ENCODE assay signal across 10 cellular contexts in genomic region chr13:50170447-50171037, GRCh38.
DNase-seq lines count a peak whose midpoint lies in the region; ATAC-seq and TF ChIP-seq lines count a peak whose summit lies in the region.
"Had no signal": no experiment of that assay in that cellular context is flagged by ENCODE, and none has a peak within 500 bp of the region (broad histone marks: within the 10 kb centered on the region; RNA-seq: fewer than 3 reads in every experiment).

No MANE protein-coding gene starts in this region.

- intact Hi-C loops in MCF 10A (cut with micrococcal nuclease) (loop anchor here (1.0 to 10.0 kb wide), 4 partner anchors 204 to 902 kb away; no protein-coding TSS in a partner anchor), colonic mucosa (cut with DNase I) (no loop called here), Calu3 (cut with micrococcal nuclease; ENCODE audit: unreplicated experiment) (loop anchor here (1.0 to 10.0 kb wide), 2 partner anchors 194 to 362 kb away; no protein-coding TSS in a partner anchor)

- no peak overlapping the region for H3K4me3 ChIP-seq in colonic mucosa
- H3K4me3 ChIP-seq: GM23338 had no signal

- H3K4me3 Mint-ChIP-seq in MCF 10A (ENCODE audit: unreplicated experiment) (no peak overlapping the region), Calu3 (ENCODE audit: low read depth, unreplicated experiment) (no peak overlapping the region)
- H3K4me3 Mint-ChIP-seq: GM23338, T-cell had no signal

- H3K27me3 ChIP-seq in colonic mucosa: no peaks in the 10 kb centered on the region

- ATAC-seq in GM18511 (IDR thresholded peaks at IDR 0.05; ENCODE audit: unreplicated experiment): no peak
- ATAC-seq: GM23338, T-cell had no signal

- no peaks in the 10 kb centered on the region for H3K36me3 ChIP-seq in colonic mucosa

- H3K9ac ChIP-seq in colonic mucosa (ENCODE audit: low read depth in 2 of 2, low read length in 2 of 2): no peak overlapping the region

- no peaks in the 10 kb centered on the region for H3K4me1 ChIP-seq in colonic mucosa

- no peak overlapping the region for H3K27ac Mint-ChIP-seq in MCF 10A (ENCODE audit: low read depth, unreplicated experiment)
- H3K27ac Mint-ChIP-seq in Calu3 (ENCODE audit: unreplicated experiment): no peak overlapping the region
- H3K27ac Mint-ChIP-seq: GM23338, T-cell had no signal

- H3K27me3 Mint-ChIP-seq in MCF 10A (ENCODE audit: insufficient read depth, unreplicated experiment) (no peaks in the 10 kb centered on the region), Calu3 (ENCODE audit: unreplicated experiment) (no peaks in the 10 kb centered on the region)
- H3K27me3 Mint-ChIP-seq: T-cell had no signal

- no peak overlapping the region for H3K27ac ChIP-seq in colonic mucosa

- POLR2A ChIA-PET in MCF 10A (lab: Yijun Ruan, JAX): interaction anchor here (0.7 to 1.6 kb wide), 4 partner anchors 44 to 369 kb away, joined by 3 to 5 read pairs (median 4); no protein-coding TSS in a partner anchor

- no peaks in the 10 kb centered on the region for H3K9me3 ChIP-seq in colonic mucosa

- H3K4me1 Mint-ChIP-seq in MCF 10A (ENCODE audit: insufficient read depth, unreplicated experiment): no peaks in the 10 kb centered on the region
- H3K4me1 Mint-ChIP-seq in Calu3 (ENCODE audit: low read depth, unreplicated experiment): no peaks in the 10 kb centered on the region
- H3K4me1 Mint-ChIP-seq: T-cell had no signal

- BruUV-seq in MCF 10A (replicated peaks; lab: Mats Ljungman, UMichigan): no TSS peak
- BruUV-seq in Calu3 (replicated peaks; lab: Mats Ljungman, UMichigan): no TSS peak

- CTCF ChIA-PET in MCF 10A (lab: Yijun Ruan, JAX): interaction anchor here (0.7 to 1.5 kb wide), 7 partner anchors 16 to 741 kb away, joined by 3 to 5 read pairs (median 3); no protein-coding TSS in a partner anchor
- CTCF ChIA-PET in Calu3 (lab: Charles Lee): interaction anchor here (0.6 to 1.0 kb wide), 3 partner anchors 187 to 635 kb away, joined by 3 to 7 read pairs (median 4); no protein-coding TSS in a partner anchor

- no peaks in the 10 kb centered on the region for H3K36me3 Mint-ChIP-seq in MCF 10A (ENCODE audit: insufficient read depth, unreplicated experiment)
- H3K36me3 Mint-ChIP-seq in Calu3 (ENCODE audit: insufficient read depth, unreplicated experiment): no peaks in the 10 kb centered on the region
- H3K36me3 Mint-ChIP-seq: T-cell had no signal

- TF ChIP-seq CTCF in AG09319 (IDR thresholded peaks at IDR 0.05; ENCODE audit: low read depth, low read length): peak; percentile 37
- TF ChIP-seq CTCF in LNCAP (IDR thresholded peaks at IDR 0.05): peak; percentile 52
- TF ChIP-seq CTCF in MCF 10A (IDR thresholded peaks at IDR 0.05; ENCODE audit: unreplicated experiment): peak; percentile 36
- TF ChIP-seq CTCF in colonic mucosa (IDR thresholded peaks at IDR 0.05): no peak
- TF ChIP-seq CTCF in Calu3 (IDR thresholded peaks at IDR 0.05; ENCODE audit: unreplicated experiment): no peak

- no peaks in the 10 kb centered on the region for H3K9me3 Mint-ChIP-seq in MCF 10A (ENCODE audit: unreplicated experiment)
- no peaks in the 10 kb centered on the region for H3K9me3 Mint-ChIP-seq in Calu3 (ENCODE audit: low read depth, unreplicated experiment)
- H3K9me3 Mint-ChIP-seq: GM23338, T-cell had no signal

- no peak for DNase-seq in AG09319 (ENCODE audit: extremely low read depth, low read depth)
- DNase-seq in MCF 10A (ENCODE audit: unreplicated experiment): peak; percentile 42
- DNase-seq in lung microvascular endothelial cell (ENCODE audit: low read depth in 2 of 2): peak; percentile 40 to 54
- no peak for DNase-seq in colonic mucosa
- no peak for DNase-seq in Calu3
- DNase-seq in dedifferentiated amniotic fluid mesenchymal stem cell (ENCODE audit: extremely low spot score): no peak
- DNase-seq: T-cell had no signal

Comparison
In these comparisons a context has a peak if more than half of its experiments do, and no peak if none do; other contexts are left out.
1. DNase-seq: peak in MCF 10A (single experiment) and lung microvascular endothelial cell (2 of 2); none in AG09319 (single experiment), colonic mucosa (single experiment), Calu3 (single experiment) and dedifferentiated amniotic fluid mesenchymal stem cell (single experiment).
2. CTCF ChIP-seq: peak in AG09319 (single experiment), LNCAP (single experiment) and MCF 10A (single experiment); none in colonic mucosa (single experiment) and Calu3 (single experiment).